In genomic region chr11:57094206-57094940, GRCh38 we compare ENCODE assay signal across 23 cellular contexts.
A peak's percentile ranks its signal among the peaks of the same experiment; 100 is the strongest.
DNase-seq lines count a peak whose midpoint lies in the region; ATAC-seq and TF ChIP-seq lines count a peak whose summit lies in the region.
"Had no signal": no experiment of that assay in that cellular context is flagged by ENCODE, and none has a peak within 500 bp of the region (broad histone marks: within the 10 kb centered on the region; RNA-seq: fewer than 3 reads in every experiment).

No MANE protein-coding gene starts in this region.

- H4K91ac ChIP-seq in IMR-90 (ENCODE audit: insufficient read depth, low read depth, low read length), result no peak overlapping the region

- H3K56ac ChIP-seq in IMR-90 (ENCODE audit: extremely low read depth, insufficient read depth, low read length), result no peak overlapping the region

- H3K9me3 ChIP-seq in IMR-90 (ENCODE audit: control insufficient read depth, insufficient read depth, low read length), result no peaks in the 10 kb centered on the region
- peaks cover 4% of the 10 kb centered on the region for H3K9me3 ChIP-seq in mesodermal cell (ENCODE audit: control insufficient read depth, low read length)
- H3K9me3 ChIP-seq in PC-3 (ENCODE audit: low read length), result no peaks in the 10 kb centered on the region
- H3K9me3 ChIP-seq: lower lobe of right lung, right atrium auricular region had no signal

- H3K36me3 ChIP-seq in IMR-90 (ENCODE audit: control insufficient read depth, insufficient read depth, low read length) (no peaks in the 10 kb centered on the region), mesodermal cell (ENCODE audit: control insufficient read depth, insufficient read depth, low read length) (no peaks in the 10 kb centered on the region), PC-3 (ENCODE audit: low read depth, low read length) (no peaks in the 10 kb centered on the region)
- H3K36me3 ChIP-seq: lower lobe of right lung, right atrium auricular region had no signal

- H2AFZ ChIP-seq in IMR-90 (replicated peaks; ENCODE audit: low read length, poor library complexity) (no peak overlapping the region), PC-3 (ENCODE audit: low read length) (no peak overlapping the region)

- H3K27ac Mint-ChIP-seq in T-cell (no peak overlapping the region), CD14-positive monocyte (no peak overlapping the region)
- H3K27ac Mint-ChIP-seq: activated CD4-positive, alpha-beta T cell treated with anti-CD3 and anti-CD28 coated beads for 36 hours; activated naive CD8-positive, alpha-beta T cell treated with anti-CD3 and anti-CD28 coated beads, Interleukin-2, amount 10 ng/mL, durations not matched to agents 7 days and 5 days; CD4-positive, CD25-positive, alpha-beta regulatory T cell; naive B cell had no signal

- H3K27me3 ChIP-seq in IMR-90 (ENCODE audit: control insufficient read depth, insufficient read depth, low read length) (peaks cover 2% of the 10 kb centered on the region), PC-3 (ENCODE audit: low read length) (peaks cover 66% of the 10 kb centered on the region)
- H3K27me3 ChIP-seq: right atrium auricular region had no signal

- no peak overlapping the region for H3K18ac ChIP-seq in IMR-90 (ENCODE audit: low read depth, low read length)

- no peak overlapping the region for H2AK9ac ChIP-seq in IMR-90 (replicated peaks; ENCODE audit: low read depth, low read length, poor library complexity)

- intact Hi-C loops in IMR-90 (cut with micrococcal nuclease), result no loop called here
- intact Hi-C loops in PC-3 (cut with micrococcal nuclease), result no loop called here
- intact Hi-C loops in CD14-positive monocyte (cut with micrococcal nuclease), result no loop called here

- dilution Hi-C loops in IMR-90 (cut with HindIII; ENCODE audit: low sequenced_read_pairs, unreplicated experiment), result no loop called here

- H4K8ac ChIP-seq in IMR-90 (ENCODE audit: low read depth in 2 of 2, low read length in 2 of 2), result no peak overlapping the region

- no peak overlapping the region for H2BK5ac ChIP-seq in IMR-90 (ENCODE audit: low read depth, low read length, poor library complexity, severe bottlenecking)

- no peak overlapping the region for H2BK120ac ChIP-seq in IMR-90 (ENCODE audit: low read depth, low read length)

- no peak overlapping the region for H3K23ac ChIP-seq in IMR-90 (ENCODE audit: low read depth, low read length)

- no peaks in the 10 kb centered on the region for H3K9me1 ChIP-seq in IMR-90 (ENCODE audit: insufficient read depth, low read length)

- TF ChIP-seq POLR2A in IMR-90 (IDR thresholded peaks at IDR 0.05; ENCODE audit: low read depth, low read length), result no peak

- no peak overlapping the region for H2AK5ac ChIP-seq in IMR-90 (ENCODE audit: low read depth, low read length)

- no peak overlapping the region for H3K27ac ChIP-seq in IMR-90 (ENCODE audit: insufficient read depth, low read length)
- peak overlapping the region; percentile 87 for H3K27ac ChIP-seq in mesodermal cell (ENCODE audit: low read depth, low read length, severe bottlenecking)
- H3K27ac ChIP-seq in PC-3 (ENCODE audit: low read length), result no peak overlapping the region
- H3K27ac ChIP-seq: coronary artery, lower lobe of right lung, right atrium auricular region had no signal

- H3K4me1 Mint-ChIP-seq in T-cell, result no peaks in the 10 kb centered on the region
- no peaks in the 10 kb centered on the region for H3K4me1 Mint-ChIP-seq in CD14-positive monocyte
- H3K4me1 Mint-ChIP-seq: activated CD4-positive, alpha-beta T cell treated with anti-CD3 and anti-CD28 coated beads for 36 hours; activated naive CD8-positive, alpha-beta T cell treated with anti-CD3 and anti-CD28 coated beads, Interleukin-2, amount 10 ng/mL, durations not matched to agents 7 days and 5 days; CD4-positive, CD25-positive, alpha-beta regulatory T cell; naive B cell had no signal

- H3K9me2 ChIP-seq in PC-3 (replicated peaks; ENCODE audit: low read length), result no peaks in the 10 kb centered on the region

- H3K4me1 ChIP-seq in IMR-90 (ENCODE audit: control insufficient read depth, insufficient read depth, low read length) (no peaks in the 10 kb centered on the region), mesodermal cell (ENCODE audit: control insufficient read depth, insufficient read depth, low read length, poor library complexity, severe bottlenecking) (peaks cover 26% of the 10 kb centered on the region), PC-3 (ENCODE audit: insufficient read depth, low read length) (no peaks in the 10 kb centered on the region)
- H3K4me1 ChIP-seq: lower lobe of right lung, right atrium auricular region had no signal

- no CpG with 5 or more reads among the region's 1 CpG for WGBS in IMR-90 (ENCODE audit: extremely low coverage in 2 of 2, insufficient read length in 1 of 2), 2 experiments
- 88 to 100% methylated on average over 1 of the region's 1 CpG for WGBS in mesodermal cell (ENCODE audit: insufficient coverage in 2 of 2), 2 experiments

- BruUV-seq in IMR-90 (replicated peaks; lab: Mats Ljungman, UMichigan), result no TSS peak
- no TSS peak for BruUV-seq in PC-3 (replicated peaks; lab: Mats Ljungman, UMichigan)

- H3K14ac ChIP-seq in IMR-90 (replicated peaks; ENCODE audit: low read depth, low read length), result no peak overlapping the region

- no peaks in the 10 kb centered on the region for H3K79me2 ChIP-seq in PC-3 (ENCODE audit: low read length)

- no peak for TF ChIP-seq RAD21 in IMR-90 (IDR thresholded peaks at IDR 0.05; ENCODE audit: low read length)

- H3K4ac ChIP-seq in IMR-90 (ENCODE audit: low read depth, low read length), result no peak overlapping the region

- DNase-seq in AG08395 (ENCODE audit: low spot score) (peak; percentile 11), IMR-90 (peak; percentile 21), epithelial cell of esophagus (ENCODE audit: low read depth) (peak; percentile 62), T-cell (no peak), NCI-H2107 (lab: John Stamatoyannopoulos, UW) (no peak), PC-3 (no peak), CD14-positive monocyte (ENCODE audit: low spot score) (no peak)
- DNase-seq: ACHN; activated CD4-positive, alpha-beta T cell treated with anti-CD3 and anti-CD28 coated beads for 36 hours; activated naive CD8-positive, alpha-beta T cell treated with anti-CD3 and anti-CD28 coated beads, Interleukin-2, amount 10 ng/mL, durations not matched to agents 7 days and 5 days; CD4-positive, CD25-positive, alpha-beta regulatory T cell; DMS153; hippocampal formation; islet precursor cell; lower lobe of right lung; naive B cell; NCI-H1436; Right ventricle myocardium superior; stimulated activated CD8-positive, alpha-beta memory T cell treated with anti-CD3 and anti-CD28 coated beads, Interleukin-4, amount 100 ng/mL, for 48 hours had no signal

- H3F3A ChIP-seq in PC-3 (ENCODE audit: low read length, unreplicated experiment), result no peaks in the 10 kb centered on the region

- H3K27me3 Mint-ChIP-seq in T-cell (peaks cover 7 to 11% of the 10 kb centered on the region in 2 donors), CD14-positive monocyte (ENCODE audit: low read depth in 3 of 3) (peaks cover 2 to 4% (median 4%) of the 10 kb centered on the region in 3 donors)
- H3K27me3 Mint-ChIP-seq: CD4-positive, CD25-positive, alpha-beta regulatory T cell had no signal

- no peak overlapping the region for H3K4me3 ChIP-seq in IMR-90 (ENCODE audit: insufficient read depth, low read depth, low read length)
- no peak overlapping the region for H3K4me3 ChIP-seq in epithelial cell of esophagus (ENCODE audit: low read length)
- H3K4me3 ChIP-seq in mesodermal cell (ENCODE audit: extremely low read depth, insufficient read depth, low read length, poor library complexity, severe bottlenecking), result no peak overlapping the region
- H3K4me3 ChIP-seq in PC-3 (ENCODE audit: low read length), result no peak overlapping the region
- H3K4me3 ChIP-seq: coronary artery, lower lobe of right lung, right atrium auricular region had no signal

- TF ChIP-seq CTCF in IMR-90 (conservative IDR thresholded peaks at IDR 0.05; ENCODE audit: low read depth, low read length) (no peak), epithelial cell of esophagus (IDR thresholded peaks at IDR 0.05; ENCODE audit: insufficient read depth, low read depth, low read length, missing control alignments) (no peak), PC-3 (conservative IDR thresholded peaks at IDR 0.05; ENCODE audit: low read depth, low read length) (no peak), CD14-positive monocyte (IDR thresholded peaks at IDR 0.05) (no peak)

- H3K36me3 Mint-ChIP-seq in T-cell, result no peaks in the 10 kb centered on the region
- H3K36me3 Mint-ChIP-seq in CD14-positive monocyte, result no peaks in the 10 kb centered on the region
- H3K36me3 Mint-ChIP-seq: activated naive CD8-positive, alpha-beta T cell treated with anti-CD3 and anti-CD28 coated beads, Interleukin-2, amount 10 ng/mL, durations not matched to agents 7 days and 5 days; brain; CD4-positive, CD25-positive, alpha-beta regulatory T cell; naive B cell had no signal

- H4K20me1 ChIP-seq in IMR-90 (ENCODE audit: insufficient read depth, low read length), result no peaks in the 10 kb centered on the region
- no peaks in the 10 kb centered on the region for H4K20me1 ChIP-seq in PC-3 (ENCODE audit: low read length)

- POLR2A ChIA-PET in IMR-90 (lab: Charles Lee; ENCODE audit: unreplicated experiment), result no interaction called here
- POLR2A ChIA-PET in T-cell (lab: Charles Lee), result no interaction called here
- POLR2A ChIA-PET in PC-3 (lab: Charles Lee; ENCODE audit: unreplicated experiment), result no interaction called here

- no peak for ATAC-seq in IMR-90 (ENCODE audit: low read depth)
- ATAC-seq in T-cell (replicated peaks in 1 of 4), result no peak
- no peak for ATAC-seq in PC-3
- ATAC-seq: activated CD4-positive, alpha-beta T cell treated with anti-CD3 and anti-CD28 coated beads for 36 hours; lower lobe of right lung had no signal

- in situ Hi-C loops in IMR-90 (cut with MboI; ENCODE audit: low sequenced_read_pairs), result no loop called here

- H3K9ac ChIP-seq in IMR-90 (ENCODE audit: low read depth, low read length), result no peak overlapping the region
- no peak overlapping the region for H3K9ac ChIP-seq in PC-3 (ENCODE audit: low read length)

- H3K79me1 ChIP-seq in IMR-90 (ENCODE audit: low read depth in 1 of 2, low read length in 2 of 2), result no peaks in the 10 kb centered on the region

- H3K4me3 Mint-ChIP-seq in T-cell, result no peak overlapping the region
- H3K4me3 Mint-ChIP-seq in CD14-positive monocyte, result no peak overlapping the region
- H3K4me3 Mint-ChIP-seq: activated CD4-positive, alpha-beta T cell treated with anti-CD3 and anti-CD28 coated beads for 36 hours; activated naive CD8-positive, alpha-beta T cell treated with anti-CD3 and anti-CD28 coated beads, Interleukin-2, amount 10 ng/mL, durations not matched to agents 7 days and 5 days; brain; CD4-positive, CD25-positive, alpha-beta regulatory T cell; naive B cell had no signal

- CTCF ChIA-PET in IMR-90 (lab: Yijun Ruan, JAX) (interaction anchor here (0.9 to 1.4 kb wide), 3 partner anchors 9 to 155 kb away, joined by 3 to 6 read pairs (median 3); no protein-coding TSS in a partner anchor), T-cell (lab: Charles Lee) (no interaction called here), PC-3 (lab: Charles Lee) (no interaction called here)

- H4K5ac ChIP-seq in IMR-90 (ENCODE audit: low read depth, low read length), result no peak overlapping the region

- H3K4me2 ChIP-seq in IMR-90 (ENCODE audit: low read depth, low read length) (no peak overlapping the region), PC-3 (ENCODE audit: low read length) (no peak overlapping the region)

- no peaks in the 10 kb centered on the region for H3K9me3 Mint-ChIP-seq in T-cell
- no peaks in the 10 kb centered on the region for H3K9me3 Mint-ChIP-seq in CD14-positive monocyte
- H3K9me3 Mint-ChIP-seq: activated naive CD8-positive, alpha-beta T cell treated with anti-CD3 and anti-CD28 coated beads, Interleukin-2, amount 10 ng/mL, durations not matched to agents 7 days and 5 days; brain had no signal

- no peak overlapping the region for H2BK15ac ChIP-seq in IMR-90 (ENCODE audit: low read depth, low read length)

- no peak overlapping the region for H2BK20ac ChIP-seq in IMR-90 (ENCODE audit: low read depth, low read length)

Comparison
In these comparisons a context has a peak if more than half of its experiments do, and no peak if none do; other contexts are left out.
1. DNase-seq: peak in AG08395 (single experiment), IMR-90 (single experiment) and epithelial cell of esophagus (single experiment); none in T-cell (0 of 34), NCI-H2107 (single experiment), PC-3 (single experiment) and CD14-positive monocyte (single experiment).